In the genomic region with DNA sequence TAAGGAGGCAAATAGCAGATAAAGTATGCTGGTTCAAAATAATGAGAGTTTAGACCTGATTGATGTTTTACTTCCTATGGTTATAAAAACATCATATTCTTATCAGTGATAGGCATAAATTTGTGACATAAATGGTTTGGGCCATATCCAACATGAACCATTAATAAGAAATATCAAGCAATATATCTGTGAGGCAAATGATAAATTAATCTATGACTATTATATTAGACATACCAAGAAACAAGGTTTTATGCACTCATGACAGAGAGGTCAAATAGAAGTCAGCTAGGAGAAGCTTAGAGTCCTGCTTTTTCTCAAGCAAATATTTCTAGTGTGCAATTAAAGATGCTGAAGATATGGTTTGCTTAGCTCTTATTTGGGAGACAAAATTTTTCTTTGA, we compare ENCODE assay signal across 16 cellular contexts. TPM values are rescaled to one million over a fixed set of nuclear protein-coding genes. Genes with fewer than 3 reads are reported as not detected.
DNase-seq lines count a peak whose midpoint lies in the region; ATAC-seq and TF ChIP-seq lines count a peak whose summit lies in the region.
"Had no signal": no experiment of that assay in that cellular context is flagged by ENCODE, and none has a peak within 500 bp of the region (broad histone marks: within the 10 kb centered on the region; RNA-seq: fewer than 3 reads in every experiment).

No MANE protein-coding gene starts in this region.

- peak overlapping the region; percentile 90 for H3K27ac Mint-ChIP-seq in activated naive CD8-positive, alpha-beta T cell treated with anti-CD3 and anti-CD28 coated beads, Interleukin-2, amount 50 U/mL, for 24 hours

- no peak overlapping the region for H3K27ac ChIP-seq in BLaER1
- H3K27ac ChIP-seq in DND-41 (ENCODE audit: low read length), result 0 out of 2 replicates have a peak overlapping the region, but pooled peaks have one; percentile 75
- H3K27ac ChIP-seq in left lung, result peak overlapping the region; percentile 71 to 81
- H3K27ac ChIP-seq: suprapubic skin had no signal

- no peaks in the 10 kb centered on the region; the same call in 1 of the 2 replicates for H3K36me3 ChIP-seq in BLaER1
- no peaks in the 10 kb centered on the region for H3K36me3 ChIP-seq in DND-41 (ENCODE audit: insufficient read depth, low read length)
- no peaks in the 10 kb centered on the region for H3K36me3 ChIP-seq in left lung
- H3K36me3 ChIP-seq: suprapubic skin had no signal

- H3K4me1 ChIP-seq in BLaER1, result peaks cover 53% of the 10 kb centered on the region
- H3K4me1 ChIP-seq in DND-41 (ENCODE audit: insufficient read depth, low read length), result peaks cover 35% of the 10 kb centered on the region
- H3K4me1 ChIP-seq in left lung, result peaks cover 12 to 71% of the 10 kb centered on the region in 2 donors

- DNase-seq in DND-41, result no peak
- no peak for DNase-seq in activated naive CD8-positive, alpha-beta T cell treated with anti-CD3 and anti-CD28 coated beads, Interleukin-2, amount 50 U/mL, for 24 hours
- no peak for DNase-seq in left lung
- DNase-seq in NK-92 treated with Interleukin-12 subunit alpha and Interleukin-12 subunit beta, amount 100 ng/mL, for 24 hours (lab: John Stamatoyannopoulos, UW), result no peak
- no peak for DNase-seq in GM13977 (ENCODE audit: low spot score)
- no peak for DNase-seq in NCI-H446 (lab: John Stamatoyannopoulos, UW)
- DNase-seq in DMS53 (lab: John Stamatoyannopoulos, UW), result no peak
- DNase-seq: GDM1, MG63 had no signal

- H2AFZ ChIP-seq in DND-41 (ENCODE audit: low read depth, low read length), result no peak overlapping the region

- peak overlapping the region; percentile 30 for H3K4me3 Mint-ChIP-seq in activated naive CD8-positive, alpha-beta T cell treated with anti-CD3 and anti-CD28 coated beads, Interleukin-2, amount 50 U/mL, for 24 hours
- H3K4me3 Mint-ChIP-seq: neural crest cell had no signal

- H3K79me2 ChIP-seq in DND-41 (ENCODE audit: insufficient read depth, low read length), result peaks cover 75% of the 10 kb centered on the region

- intact Hi-C loops in left lung (cut with DNase I), result no loop called here

- H4K20me1 ChIP-seq in BLaER1 (peaks cover 46% of the 10 kb centered on the region; the same call in 1 of the 2 replicates), DND-41 (ENCODE audit: insufficient read depth, low read length) (0 out of 2 replicates have a peak, but pooled peaks cover 4% of the 10 kb centered on the region)

- peaks cover 6% of the 10 kb centered on the region for H3K36me3 Mint-ChIP-seq in activated naive CD8-positive, alpha-beta T cell treated with anti-CD3 and anti-CD28 coated beads, Interleukin-2, amount 50 U/mL, for 24 hours (ENCODE audit: low read depth)

- H3K9ac ChIP-seq in BLaER1, result no peak overlapping the region
- H3K9ac ChIP-seq in DND-41 (ENCODE audit: low read depth, low read length), result no peak overlapping the region

- peaks cover 5% of the 10 kb centered on the region for H3K9me3 Mint-ChIP-seq in activated naive CD8-positive, alpha-beta T cell treated with anti-CD3 and anti-CD28 coated beads, Interleukin-2, amount 50 U/mL, for 24 hours

- H3K27me3 Mint-ChIP-seq in activated naive CD8-positive, alpha-beta T cell treated with anti-CD3 and anti-CD28 coated beads, Interleukin-2, amount 50 U/mL, for 24 hours, result no peaks in the 10 kb centered on the region
- H3K27me3 Mint-ChIP-seq: brain had no signal

- ATAC-seq in DND-41 (ENCODE audit: insufficient read depth, low read depth) (no peak), left lung (no peak)
- no peak for ATAC-seq in activated naive CD8-positive, alpha-beta T cell treated with anti-CD3 and anti-CD28 coated beads, Interleukin-2, amount 50 U/mL, for 24 hours
- ATAC-seq: left lobe of liver had no signal

- H3K27me3 ChIP-seq in BLaER1 (no peaks in the 10 kb centered on the region), DND-41 (ENCODE audit: insufficient read depth, low read length, poor library complexity) (no peaks in the 10 kb centered on the region), left lung (no peaks in the 10 kb centered on the region)
- H3K27me3 ChIP-seq: MG63, suprapubic skin had no signal

- H3K4me3 ChIP-seq in BLaER1 (no peak overlapping the region), DND-41 (ENCODE audit: low read depth in 1 of 2, low read length in 2 of 2) (no peak overlapping the region), left lung (no peak overlapping the region)
- H3K4me3 ChIP-seq: MG63, suprapubic skin had no signal

- peak overlapping the region; percentile 70; the same call in 1 of the 2 replicates for H3K4me2 ChIP-seq in BLaER1
- no peak overlapping the region for H3K4me2 ChIP-seq in DND-41 (ENCODE audit: insufficient read depth, low read length)

- H3K9me3 ChIP-seq in BLaER1 (peaks cover 12% of the 10 kb centered on the region; the same call in 1 of the 2 replicates), DND-41 (ENCODE audit: insufficient read depth, low read length, severe bottlenecking) (no peaks in the 10 kb centered on the region), left lung (no peaks in the 10 kb centered on the region)
- H3K9me3 ChIP-seq: suprapubic skin had no signal

- TF ChIP-seq CTCF in DND-41 (IDR thresholded peaks at IDR 0.05; ENCODE audit: borderline replicate concordance, extremely low read depth, low read length, poor library complexity, severe bottlenecking) (no peak), left lung (IDR thresholded peaks at IDR 0.05) (no peak), GM13977 (IDR thresholded peaks at IDR 0.05; ENCODE audit: extremely low read depth, insufficient read depth, missing control alignments) (no peak)

- H3K4me1 Mint-ChIP-seq in activated naive CD8-positive, alpha-beta T cell treated with anti-CD3 and anti-CD28 coated beads, Interleukin-2, amount 50 U/mL, for 24 hours, result peaks cover 68% of the 10 kb centered on the region
- H3K4me1 Mint-ChIP-seq: neural crest cell had no signal

- in situ Hi-C loops in GM13977 (cut with MboI; ENCODE audit: low pct_unique_long_range_greater_than_20kb, low sequenced_read_pairs, unreplicated experiment), result no loop called here

RNA-seq across cellular contexts. Expression of gene SMIM3, which starts 10.4 kb away (rescaled TPM):
- 10 to 100 TPM; 16.4 to 20.1 TPM for total RNA-seq in left lung

RNA-seq across cellular contexts. Expression of gene DCTN4, which starts 30.2 kb away (rescaled TPM):
- total RNA-seq in left lung, result 10 to 100 TPM; 69.5 to 70.0 TPM

RNA-seq across cellular contexts. Expression of gene IRGM, which starts 57.3 kb away (rescaled TPM):
- total RNA-seq in left lung, result not detected
- total RNA-seq: H1, left lobe of liver, neural crest cell, skeletal muscle tissue, suprapubic skin had no signal
